Comparison of ENCODE assay signal across 13 cellular contexts in genomic region chr14:38210587-38211257, GRCh38. TPM values are rescaled to one million over a fixed set of nuclear protein-coding genes. Genes with fewer than 3 reads are reported as not detected.
A peak's percentile ranks its signal among the peaks of the same experiment; 100 is the strongest.
DNase-seq lines count a peak whose midpoint lies in the region; ATAC-seq and TF ChIP-seq lines count a peak whose summit lies in the region.
"Had no signal": no experiment of that assay in that cellular context is flagged by ENCODE, and none has a peak within 500 bp of the region (broad histone marks: within the 10 kb centered on the region; RNA-seq: fewer than 3 reads in every experiment).

No MANE protein-coding gene starts in this region.

- no peaks in the 10 kb centered on the region for H3K9me3 ChIP-seq in naive thymus-derived CD4-positive, alpha-beta T cell (ENCODE audit: control insufficient read depth in 2 of 3, low read length in 3 of 3)

- peaks cover 18% of the 10 kb centered on the region for H3K4me1 Mint-ChIP-seq in stimulated activated naive CD8-positive, alpha-beta T cell treated with anti-CD3 and anti-CD28 coated beads, Interleukin-15, Interleukin-2, amounts not matched to agents 100 ng/mL and 50 ng/mL, for 24 hours (ENCODE audit: low read depth)
- H3K4me1 Mint-ChIP-seq in naive thymus-derived CD4-positive, alpha-beta T cell = peaks cover 3 to 42% (median 34%) of the 10 kb centered on the region in 7 donors

- H3K27ac ChIP-seq in naive thymus-derived CD4-positive, alpha-beta T cell (ENCODE audit: low read depth, low read length) = no peak overlapping the region

- peak; percentile 35 for TF ChIP-seq CTCF in fibroblast of the aortic adventitia (IDR thresholded peaks at IDR 0.05; ENCODE audit: insufficient read depth, low read length)

- no peaks in the 10 kb centered on the region for H3K9me3 Mint-ChIP-seq in stimulated activated naive CD8-positive, alpha-beta T cell treated with anti-CD3 and anti-CD28 coated beads, Interleukin-15, Interleukin-2, amounts not matched to agents 100 ng/mL and 50 ng/mL, for 24 hours
- H3K9me3 Mint-ChIP-seq in naive thymus-derived CD4-positive, alpha-beta T cell = peaks cover 0 to 10% (median 3%) of the 10 kb centered on the region in 11 donors

- peaks cover 71% of the 10 kb centered on the region for H3K27me3 Mint-ChIP-seq in stimulated activated naive CD8-positive, alpha-beta T cell treated with anti-CD3 and anti-CD28 coated beads, Interleukin-15, Interleukin-2, amounts not matched to agents 100 ng/mL and 50 ng/mL, for 24 hours
- peaks cover 56 to 78% (median 74%) of the 10 kb centered on the region in 5 donors for H3K27me3 Mint-ChIP-seq in naive thymus-derived CD4-positive, alpha-beta T cell

- H3K27me3 ChIP-seq in naive thymus-derived CD4-positive, alpha-beta T cell (ENCODE audit: control insufficient read depth in 2 of 2, insufficient read depth in 2 of 2, low read length in 2 of 2) = peaks cover 3 to 7% of the 10 kb centered on the region in 2 donors

- no peaks in the 10 kb centered on the region for H3K36me3 ChIP-seq in naive thymus-derived CD4-positive, alpha-beta T cell (ENCODE audit: control insufficient read depth in 2 of 3, insufficient read depth in 3 of 3, low read length in 3 of 3)

- peak overlapping the region; percentile 55 for H3K4me3 Mint-ChIP-seq in stimulated activated naive CD8-positive, alpha-beta T cell treated with anti-CD3 and anti-CD28 coated beads, Interleukin-15, Interleukin-2, amounts not matched to agents 100 ng/mL and 50 ng/mL, for 24 hours
- peak overlapping the region in 9 of 10 donors; percentile 16 to 87 (median 63) for H3K4me3 Mint-ChIP-seq in naive thymus-derived CD4-positive, alpha-beta T cell

- POLR2A ChIA-PET in naive thymus-derived CD4-positive, alpha-beta T cell (lab: Charles Lee) = no interaction called here
- POLR2A ChIA-PET in HEK293T (lab: Yijun Ruan, JAX) = no interaction called here

- DNase-seq in stimulated activated naive CD8-positive, alpha-beta T cell treated with anti-CD3 and anti-CD28 coated beads, Interleukin-15, Interleukin-2, amounts not matched to agents 100 U/mL and 50 U/mL, for 24 hours = no peak
- DNase-seq in fibroblast of the aortic adventitia (ENCODE audit: low read depth) = peak; percentile 36
- no peak for DNase-seq in naive thymus-derived CD4-positive, alpha-beta T cell
- DNase-seq in HEK293T (ENCODE audit: extremely low spot score) = no peak
- no peak for DNase-seq in NCI-H82 treated with DMSO at 0.1 percent for 48 hours (lab: John Stamatoyannopoulos, UW; ENCODE audit: unreplicated experiment)
- DNase-seq: CD4-positive, CD25-positive, alpha-beta regulatory T cell; KG1; SIG-M5; stimulated activated CD4-positive, alpha-beta T cell treated with anti-CD3 and anti-CD28 coated beads, Interleukin-12 subunit alpha, Interleukin-12 subunit beta, amount 100 ng/mL, for 4 hours had no signal

- H3K36me3 Mint-ChIP-seq in stimulated activated naive CD8-positive, alpha-beta T cell treated with anti-CD3 and anti-CD28 coated beads, Interleukin-15, Interleukin-2, amounts not matched to agents 100 ng/mL and 50 ng/mL, for 24 hours (ENCODE audit: low read depth) = no peaks in the 10 kb centered on the region
- peaks cover 0 to 14% (median 0%) of the 10 kb centered on the region in 5 donors for H3K36me3 Mint-ChIP-seq in naive thymus-derived CD4-positive, alpha-beta T cell
- H3K36me3 Mint-ChIP-seq: CD4-positive, CD25-positive, alpha-beta regulatory T cell had no signal

- ATAC-seq in stimulated activated naive CD8-positive, alpha-beta T cell treated with anti-CD3 and anti-CD28 coated beads, Interleukin-15, Interleukin-2, amounts not matched to agents 100 U/mL and 50 U/mL, for 24 hours = no peak
- ATAC-seq in naive thymus-derived CD4-positive, alpha-beta T cell = no peak
- ATAC-seq in GM21515 (IDR thresholded peaks at IDR 0.05; ENCODE audit: unreplicated experiment) = no peak
- ATAC-seq in GM21723 (IDR thresholded peaks at IDR 0.05; ENCODE audit: unreplicated experiment) = no peak

- H3K4me1 ChIP-seq in naive thymus-derived CD4-positive, alpha-beta T cell (ENCODE audit: control insufficient read depth in 2 of 2, insufficient read depth in 2 of 2, low read length in 2 of 2) = peaks cover 0 to 6% of the 10 kb centered on the region in 2 donors

- H3K27ac Mint-ChIP-seq in stimulated activated naive CD8-positive, alpha-beta T cell treated with anti-CD3 and anti-CD28 coated beads, Interleukin-15, Interleukin-2, amounts not matched to agents 100 ng/mL and 50 ng/mL, for 24 hours = no peak overlapping the region
- H3K27ac Mint-ChIP-seq in naive thymus-derived CD4-positive, alpha-beta T cell = peak overlapping the region in 1 of 9 donors; percentile 38
- H3K27ac Mint-ChIP-seq: CD4-positive, CD25-positive, alpha-beta regulatory T cell had no signal

- CTCF ChIA-PET in naive thymus-derived CD4-positive, alpha-beta T cell (lab: Charles Lee) = no interaction called here
- CTCF ChIA-PET in HEK293T (lab: Yijun Ruan, JAX) = no interaction called here

- peak overlapping the region; percentile 52 for H3K4me3 ChIP-seq in fibroblast of the aortic adventitia (ENCODE audit: low read depth, low read length)
- H3K4me3 ChIP-seq in naive thymus-derived CD4-positive, alpha-beta T cell (ENCODE audit: low read length) = no peak overlapping the region

- intact Hi-C loops in naive thymus-derived CD4-positive, alpha-beta T cell (cut with micrococcal nuclease) = no loop called here

TF ChIP-seq in HEK293T, 16 proteins besides CTCF, POLR2A, EP300 and RAD21:
- TF ChIP-seq LEF1 (IDR thresholded peaks at IDR 0.05; ENCODE audit: borderline replicate concordance) = no peak
- no peak for TF ChIP-seq PKNOX1 (IDR thresholded peaks at IDR 0.05)
- TF ChIP-seq L3MBTL2 (conservative IDR thresholded peaks at IDR 0.05) = no peak
- TF ChIP-seq FOXK2 (IDR thresholded peaks at IDR 0.05) = no peak
- TF ChIP-seq NFRKB (IDR thresholded peaks at IDR 0.05) = no peak
- no peak for TF ChIP-seq ELF4 (IDR thresholded peaks at IDR 0.05)
- no peak for TF ChIP-seq SP1 (IDR thresholded peaks at IDR 0.05)
- TF ChIP-seq SUZ12 (IDR thresholded peaks at IDR 0.05) = no peak
- no peak for TF ChIP-seq FOXA1 (IDR thresholded peaks at IDR 0.05)
- TF ChIP-seq CTBP1 (IDR thresholded peaks at IDR 0.05; ENCODE audit: borderline replicate concordance) = no peak
- TF ChIP-seq BHLHE40 (IDR thresholded peaks at IDR 0.05; ENCODE audit: borderline replicate concordance) = no peak
- TF ChIP-seq TARDBP (IDR thresholded peaks at IDR 0.05) = no peak
- TF ChIP-seq FOXM1 (IDR thresholded peaks at IDR 0.05; ENCODE audit: borderline replicate concordance) = no peak
- no peak for TF ChIP-seq HDGF (IDR thresholded peaks at IDR 0.05; ENCODE audit: borderline replicate concordance)
- no peak for TF ChIP-seq ARNT (IDR thresholded peaks at IDR 0.05)
- TF ChIP-seq ZNF384 (IDR thresholded peaks at IDR 0.05) = no peak

RNA-seq across cellular contexts. Expression of gene SSTR1, which starts 3.0 kb away (rescaled TPM):
- total RNA-seq in fibroblast of the aortic adventitia (ENCODE audit: low replicate concordance) = 0.57 and 0.63 TPM in 2 replicates
- not detected for total RNA-seq in naive thymus-derived CD4-positive, alpha-beta T cell
- not detected for polyA plus RNA-seq in naive thymus-derived CD4-positive, alpha-beta T cell
- total RNA-seq: CD4-positive, CD25-positive, alpha-beta regulatory T cell; chondrocyte had no signal
- polyA plus RNA-seq: CD4-positive, CD25-positive, alpha-beta regulatory T cell had no signal

RNA-seq across cellular contexts. Expression of gene CLEC14A, which starts 45.2 kb away (rescaled TPM):
- total RNA-seq in fibroblast of the aortic adventitia (ENCODE audit: low replicate concordance) = 0.63 and 4.5 TPM in 2 replicates
- not detected for total RNA-seq in naive thymus-derived CD4-positive, alpha-beta T cell
- polyA plus RNA-seq in naive thymus-derived CD4-positive, alpha-beta T cell = not detected
- total RNA-seq: CD4-positive, CD25-positive, alpha-beta regulatory T cell; chondrocyte had no signal
- polyA plus RNA-seq: CD4-positive, CD25-positive, alpha-beta regulatory T cell had no signal
